8 cellular contexts compared by ENCODE assay signal in the genomic region with DNA sequence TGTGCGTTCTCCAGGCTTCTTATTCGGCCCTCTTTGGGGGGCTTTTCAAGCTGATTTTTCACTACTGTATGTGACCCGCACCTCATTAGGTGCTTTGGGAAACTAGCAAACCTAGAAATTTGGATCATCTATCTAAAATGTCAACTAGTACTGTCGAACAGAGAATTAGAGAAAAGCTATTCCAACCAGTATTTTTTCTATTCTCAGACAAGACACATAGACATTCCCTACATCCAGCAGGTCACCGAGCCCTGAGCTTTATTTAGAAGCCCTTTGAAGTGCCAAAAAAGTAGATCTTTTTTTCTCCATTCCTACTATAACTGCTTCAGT. TPM values are rescaled to one million over a fixed set of nuclear protein-coding genes. Genes with fewer than 3 reads are reported as not detected.
DNase-seq lines count a peak whose midpoint lies in the region; ATAC-seq and TF ChIP-seq lines count a peak whose summit lies in the region.

No MANE protein-coding gene starts in this region.

- H3K4me3 Mint-ChIP-seq in MCF 10A (ENCODE audit: unreplicated experiment) = peak overlapping the region; percentile 97

- H3K27ac ChIP-seq in right atrium auricular region (peak overlapping the region; percentile 87 to 91), mucosa of rectum (ENCODE audit: low read depth in 2 of 2, low read length in 2 of 2) (no peak overlapping the region), aorta (ENCODE audit: low read depth in 1 of 2, low read length in 2 of 2) (no peak overlapping the region)

- no peak for ATAC-seq in left cardiac atrium
- ATAC-seq in aorta (ENCODE audit: low FRiP score) = no peak

- BruUV-seq in MCF 10A (replicated peaks; lab: Mats Ljungman, UMichigan) = no TSS peak

- POLR2A ChIA-PET in MCF 10A (lab: Yijun Ruan, JAX) = interaction anchor here (1.0 to 3.4 kb wide), 10 partner anchors 10 to 696 kb away, joined by 3 to 54 read pairs (median 4); partner anchors contain the start of gene KHDC4

- H3K4me3 ChIP-seq in right atrium auricular region = peak overlapping the region; percentile 90 to 96
- H3K4me3 ChIP-seq in mucosa of rectum (ENCODE audit: low read length in 2 of 2) = peak overlapping the region; percentile 87 to 91
- H3K4me3 ChIP-seq in aorta (ENCODE audit: low read length in 2 of 2) = peak overlapping the region in 1 of 2 donors; percentile 81

- H3K9me3 ChIP-seq in right atrium auricular region (no peaks in the 10 kb centered on the region), mucosa of rectum (ENCODE audit: control insufficient read depth in 2 of 2, low read length in 2 of 2) (no peaks in the 10 kb centered on the region), aorta (ENCODE audit: control insufficient read depth, low read length) (no peaks in the 10 kb centered on the region)

- H3K4me1 ChIP-seq in right atrium auricular region = peaks cover 0 to 16% of the 10 kb centered on the region in 2 donors
- peaks cover 7 to 8% of the 10 kb centered on the region in 2 donors for H3K4me1 ChIP-seq in mucosa of rectum (ENCODE audit: control insufficient read depth in 2 of 2, insufficient read depth in 2 of 2, low read length in 2 of 2)
- no peaks in the 10 kb centered on the region for H3K4me1 ChIP-seq in aorta (ENCODE audit: control insufficient read depth in 1 of 2, insufficient read depth in 2 of 2, low read length in 2 of 2)

- CTCF ChIA-PET in MCF 10A (lab: Yijun Ruan, JAX) = interaction anchor here (0.5 to 2.1 kb wide), 10 partner anchors 10 to 107 kb away, joined by 3 to 8 read pairs (median 4); no protein-coding TSS in a partner anchor

- H3K9ac ChIP-seq in mucosa of rectum (ENCODE audit: low read depth in 1 of 2, low read length in 2 of 2) = peak overlapping the region; percentile 58 to 80

- WGBS in aorta, 2 donors = 1 to 2% methylated on average over 5 of the region's 5 CpGs

- no peaks in the 10 kb centered on the region for H3K27me3 Mint-ChIP-seq in MCF 10A (ENCODE audit: insufficient read depth, unreplicated experiment)

- no peaks in the 10 kb centered on the region for H3K9me3 Mint-ChIP-seq in MCF 10A (ENCODE audit: unreplicated experiment)

- H3K4me1 Mint-ChIP-seq in MCF 10A (ENCODE audit: insufficient read depth, unreplicated experiment) = peaks cover 22% of the 10 kb centered on the region

- peaks cover 45% of the 10 kb centered on the region for H3K36me3 Mint-ChIP-seq in MCF 10A (ENCODE audit: insufficient read depth, unreplicated experiment)

- intact Hi-C loops in left cardiac atrium (cut with DNase I) = no loop called here
- intact Hi-C loops in MCF 10A (cut with micrococcal nuclease) = loop anchor here (2.0 kb wide), 1 partner anchor 34 kb away; the partner anchor contains the start of gene LAMTOR2
- intact Hi-C loops in aorta (cut with DNase I) = no loop called here

- DNase-seq in right atrium auricular region (ENCODE audit: low spot score) (no peak), left cardiac atrium (no peak), MCF 10A (ENCODE audit: unreplicated experiment) (no peak), NCI-H1092 (lab: John Stamatoyannopoulos, UW) (no peak), aorta (no peak), NCI-H2029 (lab: John Stamatoyannopoulos, UW) (no peak), NCI-H146 (lab: John Stamatoyannopoulos, UW) (no peak)

- H3K36me3 ChIP-seq in right atrium auricular region (peaks cover 26% of the 10 kb centered on the region), mucosa of rectum (ENCODE audit: control insufficient read depth in 2 of 2, insufficient read depth in 2 of 2, low read length in 2 of 2) (peaks cover 16 to 18% of the 10 kb centered on the region in 2 donors), aorta (ENCODE audit: control insufficient read depth in 1 of 2, insufficient read depth in 2 of 2, low read length in 1 of 2) (peaks cover 1 to 3% of the 10 kb centered on the region in 2 donors)

- TF ChIP-seq CTCF in right atrium auricular region (IDR thresholded peaks at IDR 0.05) (no peak), MCF 10A (IDR thresholded peaks at IDR 0.05; ENCODE audit: unreplicated experiment) (no peak)

- H3K27ac Mint-ChIP-seq in MCF 10A (ENCODE audit: low read depth, unreplicated experiment) = peak overlapping the region; percentile 86

- H3K27me3 ChIP-seq in right atrium auricular region (no peaks in the 10 kb centered on the region), mucosa of rectum (ENCODE audit: control insufficient read depth in 2 of 2, insufficient read depth in 2 of 2, low read length in 2 of 2) (no peaks in the 10 kb centered on the region), aorta (ENCODE audit: control insufficient read depth in 1 of 2, insufficient read depth in 2 of 2, low read length in 1 of 2) (no peaks in the 10 kb centered on the region)

RNA-seq across cellular contexts. Expression of gene SSR2, which starts 0.3 kb away (rescaled TPM):
- total RNA-seq in right atrium auricular region = 100 to 1,000 TPM in 1 of 2 donors, 10 to 100 TPM in 1; 87.6 to 206 TPM
- total RNA-seq in left cardiac atrium = 100 to 1,000 TPM; 101 to 127 TPM
- total RNA-seq in MCF 10A (2022) = 477 and 589 TPM in 2 replicates
- 100 to 1,000 TPM; 151 to 152 TPM for total RNA-seq in aorta
- polyA plus RNA-seq in aorta = 100 to 1,000 TPM; 232 to 245 TPM

RNA-seq across cellular contexts. Expression of gene UBQLN4, which starts 32.5 kb away (rescaled TPM):
- total RNA-seq in right atrium auricular region = 10 to 100 TPM; 14.6 to 25.9 TPM
- total RNA-seq in left cardiac atrium = 10 to 100 TPM; 23.6 to 27.2 TPM
- 49.0 and 51.4 TPM in 2 replicates for total RNA-seq in MCF 10A (2022)
- 10 to 100 TPM; 23.8 to 25.7 TPM for total RNA-seq in aorta
- 10 to 100 TPM; 14.5 to 16.0 TPM for polyA plus RNA-seq in aorta

RNA-seq across cellular contexts. Expression of gene LAMTOR2, which starts 33.5 kb away (rescaled TPM):
- total RNA-seq in right atrium auricular region (10 to 100 TPM; 46.1 to 50.7 TPM), left cardiac atrium (10 to 100 TPM; 48.9 to 54.4 TPM), MCF 10A (2022) (88.1 and 104 TPM in 2 replicates), aorta (10 to 100 TPM; 31.6 to 41.2 TPM)
- 100 to 1,000 TPM in 1 of 2 donors, 10 to 100 TPM in 1; 78.3 to 129 TPM for polyA plus RNA-seq in aorta

RNA-seq across cellular contexts. Expression of gene RAB25, which starts 39.9 kb away (rescaled TPM):
- total RNA-seq in right atrium auricular region (under 1 TPM in 1 of 2 donors, not detected in 1; 0.98 TPM), left cardiac atrium (not detected), MCF 10A (2022) (1.6 and 5.5 TPM in 2 replicates), aorta (not detected)
- 10 to 100 TPM in 1 of 2 donors, 1 to 10 TPM in 1; 1.5 to 32.4 TPM for polyA plus RNA-seq in aorta

RNA-seq across cellular contexts. Expression of gene ARHGEF2, which starts 42.7 kb away (rescaled TPM):
- total RNA-seq in right atrium auricular region (10 to 100 TPM; 50.8 to 69.8 TPM), left cardiac atrium (10 to 100 TPM; 63.4 to 70.8 TPM), MCF 10A (2022) (498 and 555 TPM in 2 replicates), aorta (100 to 1,000 TPM; 175 to 217 TPM)
- polyA plus RNA-seq in aorta = 10 to 100 TPM; 58.3 to 58.9 TPM

Comparison
In these comparisons a context has a peak if more than half of its experiments do, and no peak if none do; other contexts are left out.
1. H3K27ac ChIP-seq: peak in right atrium auricular region (2 of 2); none in mucosa of rectum (0 of 2) and aorta (0 of 2).